In genomic region chr7:194996-195829, GRCh38 we compare ENCODE assay signal across 10 cellular contexts.
DNase-seq lines count a peak whose midpoint lies in the region; ATAC-seq and TF ChIP-seq lines count a peak whose summit lies in the region.
"Had no signal": no experiment of that assay in that cellular context is flagged by ENCODE, and none has a peak within 500 bp of the region (broad histone marks: within the 10 kb centered on the region; RNA-seq: fewer than 3 reads in every experiment).

No MANE protein-coding gene starts in this region.

- H3K27me3 ChIP-seq in effector memory CD4-positive, alpha-beta T cell (replicated peaks; ENCODE audit: control insufficient read depth, insufficient read depth, low read length, poor library complexity, severe bottlenecking): peaks cover 9% of the 10 kb centered on the region

- ATAC-seq in HG03354 (IDR thresholded peaks at IDR 0.05; ENCODE audit: poor library complexity, severe bottlenecking, unreplicated experiment): no peak
- no peak for ATAC-seq in HG03108 (IDR thresholded peaks at IDR 0.05; ENCODE audit: unreplicated experiment)

- H3K4me3 ChIP-seq in SK-N-MC (peak overlapping the region; percentile 74; the same call in 1 of the 2 replicates), foreskin fibroblast (ENCODE audit: low read depth in 1 of 2, low read length in 2 of 2) (peak overlapping the region; percentile 64 to 83), retinal pigment epithelial cell (ENCODE audit: low read length) (peak overlapping the region; percentile 76)
- H3K4me3 ChIP-seq in effector memory CD4-positive, alpha-beta T cell (ENCODE audit: insufficient read depth, low read depth, low read length, poor library complexity, severe bottlenecking): no peak overlapping the region

- TF ChIP-seq CTCF in foreskin fibroblast (IDR thresholded peaks at IDR 0.05; ENCODE audit: low read depth, low read length) (no peak), retinal pigment epithelial cell (conservative IDR thresholded peaks at IDR 0.05; ENCODE audit: low read depth, low read length) (no peak)

- DNase-seq in SK-N-MC (ENCODE audit: low read depth, low spot score): no peak
- DNase-seq in foreskin fibroblast: peak in 1 of 2 donors; percentile 66
- no peak for DNase-seq in retinal pigment epithelial cell (ENCODE audit: low read depth)
- DNase-seq in foreskin melanocyte: no peak
- no peak for DNase-seq in effector memory CD4-positive, alpha-beta T cell
- DNase-seq: activated CD4-positive, alpha-beta T cell treated with anti-CD3 and anti-CD28 coated beads, Interleukin-2, amount 50 U/mL, for 4 hours; NCI-H187 had no signal

- H3K9ac ChIP-seq in ES-I3 (ENCODE audit: low read depth, low read length): peak overlapping the region; percentile 76; the same call in 1 of the 2 replicates
- H3K9ac ChIP-seq in SK-N-MC (ENCODE audit: insufficient read length): no peak overlapping the region

- no peak overlapping the region for H3K27ac ChIP-seq in SK-N-MC
- no peak overlapping the region for H3K27ac ChIP-seq in effector memory CD4-positive, alpha-beta T cell (ENCODE audit: insufficient read depth, low read length, poor library complexity, severe bottlenecking)

- H3K36me3 ChIP-seq in ES-I3 (ENCODE audit: insufficient read depth, low read length) (no peaks in the 10 kb centered on the region; the same call in 1 of the 2 replicates), SK-N-MC (ENCODE audit: insufficient read depth, low read length) (no peaks in the 10 kb centered on the region; the same call in 1 of the 2 replicates)
- no peaks in the 10 kb centered on the region for H3K36me3 ChIP-seq in effector memory CD4-positive, alpha-beta T cell (ENCODE audit: control insufficient read depth, insufficient read depth, low read length)

- H3K4me1 ChIP-seq in ES-I3 (ENCODE audit: insufficient read depth, low read length): no peaks in the 10 kb centered on the region
- H3K4me1 ChIP-seq in effector memory CD4-positive, alpha-beta T cell (ENCODE audit: control insufficient read depth, insufficient read depth, low read length, poor library complexity, severe bottlenecking): peaks cover 6% of the 10 kb centered on the region

- H3K9me3 ChIP-seq in ES-I3 (ENCODE audit: control insufficient read depth, insufficient read depth, low read length) (no peaks in the 10 kb centered on the region), SK-N-MC (ENCODE audit: low read depth, low read length) (no peaks in the 10 kb centered on the region)
- no peaks in the 10 kb centered on the region for H3K9me3 ChIP-seq in effector memory CD4-positive, alpha-beta T cell (ENCODE audit: control insufficient read depth, low read length)
